In the genomic region with DNA sequence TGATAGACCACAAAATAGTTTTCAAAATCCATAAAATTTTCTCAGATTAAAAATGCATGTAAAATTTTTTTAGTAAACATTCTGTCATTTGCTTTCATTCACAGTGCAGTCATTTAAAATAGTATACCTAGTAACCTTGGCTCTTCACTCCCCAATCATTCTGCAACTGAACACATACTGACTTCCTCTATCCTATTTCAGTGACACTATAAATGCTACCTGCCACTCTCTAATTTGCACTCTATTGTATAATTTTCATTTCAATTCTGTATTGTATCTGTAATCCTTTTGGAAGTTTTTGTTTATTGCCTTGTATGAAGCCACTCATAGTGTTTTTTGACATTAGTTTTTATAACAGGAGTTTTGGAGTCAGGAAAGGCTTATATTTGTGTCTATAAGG, we compare ENCODE assay signal across 36 cellular contexts.
"Had no signal": no experiment of that assay in that cellular context is flagged by ENCODE, and none has a peak within 500 bp of the region (broad histone marks: within the 10 kb centered on the region; RNA-seq: fewer than 3 reads in every experiment).

No MANE protein-coding gene starts in this region.

- H3K9me3 ChIP-seq: MG63 had no signal

- H3K36me3 ChIP-seq: MG63 had no signal

- H3K9ac ChIP-seq: KMS-11 had no signal

- H3K4me3 ChIP-seq: MG63 had no signal

- H3K4me2 ChIP-seq: KMS-11 had no signal

- DNase-seq: Karpas-422, Kasumi-1, KBM-7, KG1, MG63, MM.1S, MV-4-11, NCI-H1048, NCI-H1092, NCI-H1092 treated with DMSO at 0.1 percent for 48 hours, NCI-H1105, NCI-H1105 treated with DMSO at 0.1 percent for 48 hours, NCI-H1417, NCI-H1417 treated with DMSO at 0.1 percent for 48 hours, NCI-H1436, NCI-H1436 treated with DMSO at 0.1 percent for 48 hours, NCI-H146, NCI-H1694, NCI-H1694 treated with DMSO at 0.1 percent for 48 hours, NCI-H187, NCI-H187 treated with DMSO at 0.1 percent for 48 hours, NCI-H1930, NCI-H2029, NCI-H2029 treated with DMSO at 0.1 percent for 48 hours, NCI-H2081 treated with DMSO at 0.1 percent for 48 hours, NCI-H2107, NCI-H2171, NCI-H2171 treated with DMSO at 0.1 percent for 48 hours, NCI-H2227 treated with DMSO at 0.1 percent for 48 hours, NCI-H226, NCI-H345, NCI-H446, NCI-H446 treated with DMSO at 0.1 percent for 48 hours, NCI-H510A, NCI-H510A treated with DMSO at 0.1 percent for 48 hours had no signal

- H3K27me3 ChIP-seq: MG63 had no signal

- H3K27ac ChIP-seq: KMS-11 had no signal
